In the genomic region with DNA sequence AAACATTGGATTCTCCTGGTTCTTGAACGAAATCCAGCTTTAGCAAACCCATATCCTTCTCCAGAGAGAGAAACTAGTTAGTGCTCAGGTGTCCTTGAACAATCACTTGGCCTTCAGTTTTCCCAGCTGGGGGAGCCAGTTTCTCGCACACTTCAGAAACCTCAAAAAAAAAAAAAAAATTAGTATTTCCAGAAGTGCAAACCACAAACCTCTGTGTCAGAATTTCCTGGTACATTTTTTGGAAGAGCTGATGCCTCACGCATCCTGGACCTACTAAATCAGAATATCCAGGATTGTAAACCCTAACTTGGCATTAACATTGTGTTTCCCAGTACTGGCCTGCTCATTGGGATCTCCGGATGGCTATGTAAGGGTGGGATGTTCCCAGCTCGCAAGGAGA, we compare ENCODE assay signal across 22 cellular contexts.
A peak's percentile ranks its signal among the peaks of the same experiment; 100 is the strongest.
DNase-seq lines count a peak whose midpoint lies in the region; ATAC-seq, FAIRE-seq and TF ChIP-seq lines count a peak whose summit lies in the region.
"Had no signal": no experiment of that assay in that cellular context is flagged by ENCODE, and none has a peak within 500 bp of the region (broad histone marks: within the 10 kb centered on the region; RNA-seq: fewer than 3 reads in every experiment).

No MANE protein-coding gene starts in this region.

- H4K20me1 ChIP-seq in astrocyte (ENCODE audit: insufficient read depth, low read length) = no peaks in the 10 kb centered on the region
- H4K20me1 ChIP-seq: BLaER1 treated with 17β-estradiol and CSF1 and Interleukin-3, amounts not matched to agents 10 nM and 100 nM had no signal

- H3K36me3 Mint-ChIP-seq in stimulated activated naive CD8-positive, alpha-beta T cell treated with anti-CD3 and anti-CD28 coated beads, Interleukin-15, Interleukin-2, amounts not matched to agents 100 ng/mL and 50 ng/mL, for 24 hours (ENCODE audit: low read depth) = no peaks in the 10 kb centered on the region
- H3K36me3 Mint-ChIP-seq in astrocyte (ENCODE audit: low read depth, unreplicated experiment) = no peaks in the 10 kb centered on the region
- no peaks in the 10 kb centered on the region for H3K36me3 Mint-ChIP-seq in activated naive CD4-positive, alpha-beta T cell treated with anti-CD3 and anti-CD28 coated beads for 36 hours (ENCODE audit: low read depth)
- H3K36me3 Mint-ChIP-seq: CD8-positive, alpha-beta memory T cell had no signal

- H3K9me3 ChIP-seq in astrocyte (ENCODE audit: insufficient read depth, low read depth, low read length) = no peaks in the 10 kb centered on the region
- peaks cover 4% of the 10 kb centered on the region for H3K9me3 ChIP-seq in left ventricle myocardium inferior (replicated peaks)
- H3K9me3 ChIP-seq: SJSA1 had no signal

- no peak for FAIRE-seq in astrocyte (lab: Jason Lieb, UNC)
- FAIRE-seq: D721Med, H1 had no signal

- no peaks in the 10 kb centered on the region for H3K9me3 Mint-ChIP-seq in stimulated activated naive CD8-positive, alpha-beta T cell treated with anti-CD3 and anti-CD28 coated beads, Interleukin-15, Interleukin-2, amounts not matched to agents 100 ng/mL and 50 ng/mL, for 24 hours
- H3K9me3 Mint-ChIP-seq in astrocyte (ENCODE audit: unreplicated experiment) = no peaks in the 10 kb centered on the region
- H3K9me3 Mint-ChIP-seq in activated naive CD4-positive, alpha-beta T cell treated with anti-CD3 and anti-CD28 coated beads for 36 hours = peaks cover 3% of the 10 kb centered on the region
- H3K9me3 Mint-ChIP-seq: HFFc6 had no signal

- H3K4me3 Mint-ChIP-seq in stimulated activated naive CD8-positive, alpha-beta T cell treated with anti-CD3 and anti-CD28 coated beads, Interleukin-15, Interleukin-2, amounts not matched to agents 100 ng/mL and 50 ng/mL, for 24 hours = no peak overlapping the region
- H3K4me3 Mint-ChIP-seq in astrocyte (ENCODE audit: unreplicated experiment) = no peak overlapping the region
- no peak overlapping the region for H3K4me3 Mint-ChIP-seq in activated naive CD4-positive, alpha-beta T cell treated with anti-CD3 and anti-CD28 coated beads for 36 hours
- H3K4me3 Mint-ChIP-seq: CD8-positive, alpha-beta memory T cell; HFFc6 had no signal

- H2AFZ ChIP-seq in astrocyte (ENCODE audit: low read depth, low read length) = no peak overlapping the region
- H2AFZ ChIP-seq: PC-9 had no signal

- no peak overlapping the region for H3K4me3 ChIP-seq in astrocyte (ENCODE audit: insufficient read depth, low read depth, low read length)
- H3K4me3 ChIP-seq in fibroblast of villous mesenchyme (ENCODE audit: low read depth, low read length) = no peak overlapping the region
- H3K4me3 ChIP-seq in left ventricle myocardium inferior = no peak overlapping the region
- H3K4me3 ChIP-seq: BLaER1 treated with 17β-estradiol and CSF1 and Interleukin-3, amounts not matched to agents 10 nM and 100 nM; PC-9; SJSA1 had no signal

- H3K4me2 ChIP-seq in astrocyte (ENCODE audit: low read length) = peak overlapping the region; percentile 26
- H3K4me2 ChIP-seq: PC-9 had no signal

- no peaks in the 10 kb centered on the region for H3K27me3 ChIP-seq in astrocyte (ENCODE audit: insufficient read depth, low read length)
- H3K27me3 ChIP-seq in left ventricle myocardium inferior (ENCODE audit: low read depth) = peaks cover 29% of the 10 kb centered on the region
- H3K27me3 ChIP-seq: BLaER1 treated with 17β-estradiol and CSF1 and Interleukin-3, amounts not matched to agents 10 nM and 100 nM; SJSA1 had no signal

- intact Hi-C loops in left ventricle myocardium inferior (cut with micrococcal nuclease) = no loop called here
- intact Hi-C loops in activated naive CD4-positive, alpha-beta T cell treated with anti-CD3 and anti-CD28 coated beads for 36 hours (cut with micrococcal nuclease) = no loop called here

- H3K27ac Mint-ChIP-seq in stimulated activated naive CD8-positive, alpha-beta T cell treated with anti-CD3 and anti-CD28 coated beads, Interleukin-15, Interleukin-2, amounts not matched to agents 100 ng/mL and 50 ng/mL, for 24 hours = peak overlapping the region; percentile 41
- no peak overlapping the region for H3K27ac Mint-ChIP-seq in astrocyte (ENCODE audit: unreplicated experiment)
- H3K27ac Mint-ChIP-seq in activated naive CD4-positive, alpha-beta T cell treated with anti-CD3 and anti-CD28 coated beads for 36 hours = no peak overlapping the region
- H3K27ac Mint-ChIP-seq: CD8-positive, alpha-beta memory T cell; HFFc6 had no signal

- H3K4me1 ChIP-seq in astrocyte (ENCODE audit: insufficient read depth, low read length) (peaks cover 6% of the 10 kb centered on the region), left ventricle myocardium inferior (peaks cover 3% of the 10 kb centered on the region)
- H3K4me1 ChIP-seq: SJSA1 had no signal

- no peaks in the 10 kb centered on the region for H3K36me3 ChIP-seq in astrocyte (ENCODE audit: insufficient read depth, low read length)
- no peaks in the 10 kb centered on the region for H3K36me3 ChIP-seq in left ventricle myocardium inferior
- H3K36me3 ChIP-seq: BLaER1 treated with 17β-estradiol and CSF1 and Interleukin-3, amounts not matched to agents 10 nM and 100 nM; SJSA1 had no signal

- CTCF ChIA-PET in activated naive CD4-positive, alpha-beta T cell treated with anti-CD3 and anti-CD28 coated beads for 36 hours (lab: Charles Lee) = interaction anchor here (0.6 to 1.6 kb wide), 5 partner anchors 9 to 498 kb away, joined by 3 to 4 read pairs (median 4); no protein-coding TSS in a partner anchor

- ATAC-seq in stimulated activated naive CD8-positive, alpha-beta T cell treated with anti-CD3 and anti-CD28 coated beads, Interleukin-15, Interleukin-2, amounts not matched to agents 100 U/mL and 50 U/mL, for 24 hours = no peak

- H3K4me1 Mint-ChIP-seq in stimulated activated naive CD8-positive, alpha-beta T cell treated with anti-CD3 and anti-CD28 coated beads, Interleukin-15, Interleukin-2, amounts not matched to agents 100 ng/mL and 50 ng/mL, for 24 hours (ENCODE audit: low read depth) = peaks cover 4% of the 10 kb centered on the region
- peaks cover 24% of the 10 kb centered on the region for H3K4me1 Mint-ChIP-seq in astrocyte (ENCODE audit: low read depth, unreplicated experiment)
- H3K4me1 Mint-ChIP-seq in activated naive CD4-positive, alpha-beta T cell treated with anti-CD3 and anti-CD28 coated beads for 36 hours (ENCODE audit: low read depth) = no peaks in the 10 kb centered on the region
- H3K4me1 Mint-ChIP-seq: CD8-positive, alpha-beta memory T cell had no signal

- no peaks in the 10 kb centered on the region for H3K79me2 ChIP-seq in astrocyte (ENCODE audit: insufficient read depth, low read length)

- DNase-seq in stimulated activated naive CD8-positive, alpha-beta T cell treated with anti-CD3 and anti-CD28 coated beads, Interleukin-15, Interleukin-2, amounts not matched to agents 100 U/mL and 50 U/mL, for 24 hours = no peak
- peak; percentile 80 for DNase-seq in astrocyte (ENCODE audit: low read depth)
- peak; percentile 10 for DNase-seq in fibroblast of villous mesenchyme (ENCODE audit: low read depth)
- no peak for DNase-seq in left ventricle myocardium inferior
- no peak for DNase-seq in activated naive CD4-positive, alpha-beta T cell treated with anti-CD3 and anti-CD28 coated beads for 36 hours
- DNase-seq in NCI-H1694 treated with DMSO at 0.1 percent for 48 hours (lab: John Stamatoyannopoulos, UW) = no peak
- no peak for DNase-seq in cerebellar cortex (ENCODE audit: low spot score)
- DNase-seq: 8988T; CD8-positive, alpha-beta memory T cell; DMS79 treated with DMSO at 0.1 percent for 48 hours; HFFc6; KG1; NCI-H1436 treated with DMSO at 0.1 percent for 48 hours; NCI-H2081; NCI-H510A; NCI-H774; PC-9 had no signal

- peaks cover 63% of the 10 kb centered on the region for H3K27me3 Mint-ChIP-seq in stimulated activated naive CD8-positive, alpha-beta T cell treated with anti-CD3 and anti-CD28 coated beads, Interleukin-15, Interleukin-2, amounts not matched to agents 100 ng/mL and 50 ng/mL, for 24 hours
- H3K27me3 Mint-ChIP-seq in astrocyte (ENCODE audit: low read depth, unreplicated experiment) = no peaks in the 10 kb centered on the region
- peaks cover 30% of the 10 kb centered on the region for H3K27me3 Mint-ChIP-seq in activated naive CD4-positive, alpha-beta T cell treated with anti-CD3 and anti-CD28 coated beads for 36 hours (ENCODE audit: low read depth)

- H3K27ac ChIP-seq in astrocyte (ENCODE audit: low read depth, low read length) (no peak overlapping the region), left ventricle myocardium inferior (replicated peaks) (no peak overlapping the region)
- H3K27ac ChIP-seq: BLaER1 treated with 17β-estradiol and CSF1 and Interleukin-3, amounts not matched to agents 10 nM and 100 nM; PC-9; SJSA1 had no signal

- TF ChIP-seq CTCF in astrocyte (IDR thresholded peaks at IDR 0.05; ENCODE audit: insufficient read depth, low read depth, low read length) (no peak), fibroblast of villous mesenchyme (IDR thresholded peaks at IDR 0.05; ENCODE audit: insufficient read depth, low read depth, low read length) (no peak), left ventricle myocardium inferior (IDR thresholded peaks at IDR 0.05; ENCODE audit: borderline replicate concordance) (no peak)

- H3K9ac ChIP-seq in astrocyte (ENCODE audit: low read length) = no peak overlapping the region
- H3K9ac ChIP-seq: BLaER1 treated with 17β-estradiol and CSF1 and Interleukin-3, amounts not matched to agents 10 nM and 100 nM had no signal

Comparison
In these comparisons a context has a peak if more than half of its experiments do, and no peak if none do; other contexts are left out.
1. DNase-seq: peak in astrocyte (single experiment) and fibroblast of villous mesenchyme (single experiment); none in stimulated activated naive CD8-positive, alpha-beta T cell treated with anti-CD3 and anti-CD28 coated beads, Interleukin-15, Interleukin-2, amounts not matched to agents 100 U/mL and 50 U/mL, for 24 hours (single experiment), left ventricle myocardium inferior (single experiment), activated naive CD4-positive, alpha-beta T cell treated with anti-CD3 and anti-CD28 coated beads for 36 hours (single experiment), NCI-H1694 treated with DMSO at 0.1 percent for 48 hours (single experiment) and cerebellar cortex (single experiment).